ENCODE assay signal across 17 cellular contexts in genomic region chr18:49461602-49461977, GRCh38. TPM values are rescaled to one million over a fixed set of nuclear protein-coding genes. Genes with fewer than 3 reads are reported as not detected.
DNase-seq lines count a peak whose midpoint lies in the region; ATAC-seq and FAIRE-seq lines count a peak whose summit lies in the region.
"Had no signal": no experiment of that assay in that cellular context is flagged by ENCODE, and none has a peak within 500 bp of the region (broad histone marks: within the 10 kb centered on the region; RNA-seq: fewer than 3 reads in every experiment).

No MANE protein-coding gene starts in this region.

- FAIRE-seq in small intestine (lab: Jason Lieb, UNC): no peak
- FAIRE-seq: islet of Langerhans, RCC 7860 had no signal

- H3K4me1 ChIP-seq in CD8-positive, alpha-beta memory T cell (ENCODE audit: insufficient read depth, low read length): peaks cover 29% of the 10 kb centered on the region
- peaks cover 2 to 12% of the 10 kb centered on the region in 2 donors for H3K4me1 ChIP-seq in small intestine (ENCODE audit: control insufficient read depth in 2 of 2, insufficient read depth in 1 of 2, low read depth in 1 of 2, low read length in 1 of 2)
- H3K4me1 ChIP-seq: uterus had no signal

- H3K4me1 Mint-ChIP-seq in activated CD4-positive, alpha-beta T cell treated with anti-CD3 and anti-CD28 coated beads, Interleukin-2, amount 10 ng/mL, durations not matched to agents 24 days and 14 days: peaks cover 21% of the 10 kb centered on the region
- peaks cover 29 to 46% (median 38%) of the 10 kb centered on the region in 3 donors for H3K4me1 Mint-ChIP-seq in CD8-positive, alpha-beta memory T cell
- H3K4me1 Mint-ChIP-seq in activated naive CD8-positive, alpha-beta T cell treated with anti-CD3 and anti-CD28 coated beads for 36 hours: peaks cover 26% of the 10 kb centered on the region
- peaks cover 18 to 43% (median 38%) of the 10 kb centered on the region in 4 donors for H3K4me1 Mint-ChIP-seq in naive thymus-derived CD8-positive, alpha-beta T cell

- CTCF ChIA-PET in CD8-positive, alpha-beta memory T cell (lab: Charles Lee): interaction anchor here (2.0 to 2.2 kb wide), 2 partner anchors 8 to 26 kb away, joined by 9 read pairs; partner anchors contain the start of gene C18orf32

- DNase-seq in activated CD4-positive, alpha-beta T cell treated with anti-CD3 and anti-CD28 coated beads, Interleukin-2, amount 10 ng/mL, durations not matched to agents 24 days and 14 days: no peak
- no peak for DNase-seq in activated CD4-positive, alpha-beta T cell treated with anti-CD3 and anti-CD28 coated beads for 4 hours
- DNase-seq in CD8-positive, alpha-beta memory T cell: no peak
- DNase-seq in activated naive CD8-positive, alpha-beta T cell treated with anti-CD3 and anti-CD28 coated beads for 36 hours: no peak
- DNase-seq in naive thymus-derived CD8-positive, alpha-beta T cell: no peak
- DNase-seq in small intestine (no peak), EL (no peak)
- DNase-seq: caudate nucleus, NCI-H1417, SK-N-SH, uterus had no signal

- H3K36me3 ChIP-seq in CD8-positive, alpha-beta memory T cell (ENCODE audit: insufficient read depth, low read length): no peaks in the 10 kb centered on the region
- no peaks in the 10 kb centered on the region for H3K36me3 ChIP-seq in small intestine (ENCODE audit: control insufficient read depth in 2 of 2, insufficient read depth in 2 of 2, low read length in 2 of 2)
- H3K36me3 ChIP-seq: HAP-1, neutrophil, right atrium auricular region, uterus had no signal

- peak overlapping the region; percentile 37 for H3K4me3 Mint-ChIP-seq in activated CD4-positive, alpha-beta T cell treated with anti-CD3 and anti-CD28 coated beads, Interleukin-2, amount 10 ng/mL, durations not matched to agents 24 days and 14 days
- peak overlapping the region; percentile 41 to 96 (median 93) for H3K4me3 Mint-ChIP-seq in CD8-positive, alpha-beta memory T cell
- H3K4me3 Mint-ChIP-seq in activated naive CD8-positive, alpha-beta T cell treated with anti-CD3 and anti-CD28 coated beads for 36 hours: peak overlapping the region; percentile 47
- peak overlapping the region; percentile 88 to 97 (median 92) for H3K4me3 Mint-ChIP-seq in naive thymus-derived CD8-positive, alpha-beta T cell

- peaks cover 2% of the 10 kb centered on the region for H3K27me3 Mint-ChIP-seq in activated CD4-positive, alpha-beta T cell treated with anti-CD3 and anti-CD28 coated beads, Interleukin-2, amount 10 ng/mL, durations not matched to agents 24 days and 14 days
- H3K27me3 Mint-ChIP-seq in CD8-positive, alpha-beta memory T cell: peaks cover 0 to 3% of the 10 kb centered on the region in 2 donors
- H3K27me3 Mint-ChIP-seq in activated naive CD8-positive, alpha-beta T cell treated with anti-CD3 and anti-CD28 coated beads for 36 hours: no peaks in the 10 kb centered on the region
- no peaks in the 10 kb centered on the region for H3K27me3 Mint-ChIP-seq in naive thymus-derived CD8-positive, alpha-beta T cell

- H3K27ac Mint-ChIP-seq in activated CD4-positive, alpha-beta T cell treated with anti-CD3 and anti-CD28 coated beads, Interleukin-2, amount 10 ng/mL, durations not matched to agents 24 days and 14 days: no peak overlapping the region
- H3K27ac Mint-ChIP-seq in CD8-positive, alpha-beta memory T cell: no peak overlapping the region
- H3K27ac Mint-ChIP-seq in activated naive CD8-positive, alpha-beta T cell treated with anti-CD3 and anti-CD28 coated beads for 36 hours: peak overlapping the region; percentile 42
- H3K27ac Mint-ChIP-seq in naive thymus-derived CD8-positive, alpha-beta T cell: peak overlapping the region in 5 of 10 donors; percentile 21 to 98 (median 96)

- no peak for ATAC-seq in naive thymus-derived CD8-positive, alpha-beta T cell
- ATAC-seq in GM19328 (IDR thresholded peaks at IDR 0.05; ENCODE audit: unreplicated experiment): no peak

- POLR2A ChIA-PET in CD8-positive, alpha-beta memory T cell (lab: Charles Lee): interaction anchor here (2.6 kb wide), 1 partner anchor 25 kb away, joined by 43 read pairs; the partner anchor contains the start of gene C18orf32
- POLR2A ChIA-PET in naive thymus-derived CD8-positive, alpha-beta T cell (lab: Charles Lee): interaction anchor here (0.6 to 3.6 kb wide), 3 partner anchors 26 to 536 kb away, joined by 3 to 51 read pairs (median 3); partner anchors contain the start of gene C18orf32

- intact Hi-C loops in activated CD4-positive, alpha-beta T cell treated with anti-CD3 and anti-CD28 coated beads, Interleukin-2, amount 10 ng/mL, durations not matched to agents 24 days and 14 days (cut with micrococcal nuclease): no loop called here

- WGBS in small intestine, 3 donors: 78 to 94% (median 91%) methylated on average over 4 of the region's 4 CpGs

- no peak overlapping the region for H3K4me3 ChIP-seq in CD8-positive, alpha-beta memory T cell (ENCODE audit: low read length)
- H3K4me3 ChIP-seq in small intestine (ENCODE audit: low read depth in 1 of 2, low read length in 2 of 2): no peak overlapping the region
- H3K4me3 ChIP-seq: HAP-1 had no signal

- H3K9me3 Mint-ChIP-seq in activated CD4-positive, alpha-beta T cell treated with anti-CD3 and anti-CD28 coated beads, Interleukin-2, amount 10 ng/mL, durations not matched to agents 24 days and 14 days: peaks cover 3% of the 10 kb centered on the region
- no peaks in the 10 kb centered on the region for H3K9me3 Mint-ChIP-seq in CD8-positive, alpha-beta memory T cell
- peaks cover 1% of the 10 kb centered on the region for H3K9me3 Mint-ChIP-seq in activated naive CD8-positive, alpha-beta T cell treated with anti-CD3 and anti-CD28 coated beads for 36 hours
- H3K9me3 Mint-ChIP-seq in naive thymus-derived CD8-positive, alpha-beta T cell: no peaks in the 10 kb centered on the region

- no peak overlapping the region for H3K27ac ChIP-seq in CD8-positive, alpha-beta memory T cell (ENCODE audit: low read depth, low read length)
- H3K27ac ChIP-seq in small intestine (ENCODE audit: low read depth in 1 of 2, low read length in 1 of 2): no peak overlapping the region

- H3K36me3 Mint-ChIP-seq in activated CD4-positive, alpha-beta T cell treated with anti-CD3 and anti-CD28 coated beads, Interleukin-2, amount 10 ng/mL, durations not matched to agents 24 days and 14 days (ENCODE audit: low read depth): peaks cover 4% of the 10 kb centered on the region
- peaks cover 0 to 2% (median 1%) of the 10 kb centered on the region in 3 donors for H3K36me3 Mint-ChIP-seq in CD8-positive, alpha-beta memory T cell
- peaks cover 6% of the 10 kb centered on the region for H3K36me3 Mint-ChIP-seq in activated naive CD8-positive, alpha-beta T cell treated with anti-CD3 and anti-CD28 coated beads for 36 hours
- no peaks in the 10 kb centered on the region for H3K36me3 Mint-ChIP-seq in naive thymus-derived CD8-positive, alpha-beta T cell

- no peaks in the 10 kb centered on the region for H3K9me3 ChIP-seq in CD8-positive, alpha-beta memory T cell (ENCODE audit: low read length)
- no peaks in the 10 kb centered on the region for H3K9me3 ChIP-seq in small intestine (ENCODE audit: control insufficient read depth, low read depth)
- H3K9me3 ChIP-seq: HAP-1, neutrophil, right atrium auricular region, SK-N-SH, uterus had no signal

- no peaks in the 10 kb centered on the region for H3K27me3 ChIP-seq in CD8-positive, alpha-beta memory T cell (ENCODE audit: insufficient read depth, low read length, poor library complexity, severe bottlenecking)
- H3K27me3 ChIP-seq in small intestine (ENCODE audit: control insufficient read depth in 2 of 2, insufficient read depth in 2 of 2, low read length in 2 of 2): no peaks in the 10 kb centered on the region
- H3K27me3 ChIP-seq: neutrophil, right atrium auricular region, uterus had no signal

RNA-seq across cellular contexts. Expression of gene DYM, which starts 1.1 kb away (rescaled TPM):
- 62.1 and 64.5 TPM in 2 replicates for total RNA-seq in activated CD4-positive, alpha-beta T cell treated with anti-CD3 and anti-CD28 coated beads, Interleukin-2, amount 10 ng/mL, durations not matched to agents 24 days and 14 days
- total RNA-seq in CD8-positive, alpha-beta memory T cell: 10 to 100 TPM; 71.6 to 76.8 TPM
- polyA plus RNA-seq in CD8-positive, alpha-beta memory T cell: 40.5 TPM
- 10 to 100 TPM; 69.0 TPM for total RNA-seq in activated naive CD8-positive, alpha-beta T cell treated with anti-CD3 and anti-CD28 coated beads for 36 hours
- total RNA-seq in naive thymus-derived CD8-positive, alpha-beta T cell: 10 to 100 TPM; 55.9 to 63.5 TPM
- 10 to 100 TPM; 26.6 to 35.6 (median 33.5) TPM for polyA plus RNA-seq in naive thymus-derived CD8-positive, alpha-beta T cell
- polyA plus RNA-seq in small intestine: 10 to 100 TPM; 12.5 to 17.2 (median 14.1) TPM

RNA-seq across cellular contexts. Expression of gene C18orf32, which starts 25.4 kb away (rescaled TPM):
- total RNA-seq in activated CD4-positive, alpha-beta T cell treated with anti-CD3 and anti-CD28 coated beads, Interleukin-2, amount 10 ng/mL, durations not matched to agents 24 days and 14 days: 20.4 and 26.1 TPM in 2 replicates
- total RNA-seq in CD8-positive, alpha-beta memory T cell: 10 to 100 TPM; 23.4 to 25.4 TPM
- 99.9 TPM for polyA plus RNA-seq in CD8-positive, alpha-beta memory T cell
- total RNA-seq in activated naive CD8-positive, alpha-beta T cell treated with anti-CD3 and anti-CD28 coated beads for 36 hours: 10 to 100 TPM; 19.6 to 21.8 TPM
- 10 to 100 TPM; 43.3 to 57.3 TPM for total RNA-seq in naive thymus-derived CD8-positive, alpha-beta T cell
- 10 to 100 TPM; 64.3 to 82.2 (median 67.1) TPM for polyA plus RNA-seq in naive thymus-derived CD8-positive, alpha-beta T cell
- 10 to 100 TPM; 56.0 to 81.0 (median 65.7) TPM for polyA plus RNA-seq in small intestine

RNA-seq across cellular contexts. Expression of gene RPL17, which starts 30.7 kb away (rescaled TPM):
- total RNA-seq in activated CD4-positive, alpha-beta T cell treated with anti-CD3 and anti-CD28 coated beads, Interleukin-2, amount 10 ng/mL, durations not matched to agents 24 days and 14 days: 2,202 and 2,205 TPM in 2 replicates
- total RNA-seq in CD8-positive, alpha-beta memory T cell: 1,000 to 10,000 TPM; 2,009 to 2,032 TPM
- 1,866 TPM for polyA plus RNA-seq in CD8-positive, alpha-beta memory T cell
- total RNA-seq in activated naive CD8-positive, alpha-beta T cell treated with anti-CD3 and anti-CD28 coated beads for 36 hours: 1,000 to 10,000 TPM; 2,151 to 2,166 TPM
- total RNA-seq in naive thymus-derived CD8-positive, alpha-beta T cell: 1,000 to 10,000 TPM; 2,176 to 2,255 TPM
- 1,000 to 10,000 TPM; 2,216 to 2,427 (median 2,221) TPM for polyA plus RNA-seq in naive thymus-derived CD8-positive, alpha-beta T cell
- polyA plus RNA-seq in small intestine: 1,000 to 10,000 TPM; 1,273 to 3,286 (median 2,784) TPM

Comparison
In these comparisons a context has a peak if more than half of its experiments do, and no peak if none do; other contexts are left out.
1. H3K4me3 Mint-ChIP-seq: peak in every context shown above with its lines; median percentile 93 in CD8-positive, alpha-beta memory T cell; 92 in naive thymus-derived CD8-positive, alpha-beta T cell; 47 in activated naive CD8-positive, alpha-beta T cell treated with anti-CD3 and anti-CD28 coated beads for 36 hours; 37 in activated CD4-positive, alpha-beta T cell treated with anti-CD3 and anti-CD28 coated beads, Interleukin-2, amount 10 ng/mL, durations not matched to agents 24 days and 14 days.